1 cellular context compared by ENCODE assay signal in the genomic region with DNA sequence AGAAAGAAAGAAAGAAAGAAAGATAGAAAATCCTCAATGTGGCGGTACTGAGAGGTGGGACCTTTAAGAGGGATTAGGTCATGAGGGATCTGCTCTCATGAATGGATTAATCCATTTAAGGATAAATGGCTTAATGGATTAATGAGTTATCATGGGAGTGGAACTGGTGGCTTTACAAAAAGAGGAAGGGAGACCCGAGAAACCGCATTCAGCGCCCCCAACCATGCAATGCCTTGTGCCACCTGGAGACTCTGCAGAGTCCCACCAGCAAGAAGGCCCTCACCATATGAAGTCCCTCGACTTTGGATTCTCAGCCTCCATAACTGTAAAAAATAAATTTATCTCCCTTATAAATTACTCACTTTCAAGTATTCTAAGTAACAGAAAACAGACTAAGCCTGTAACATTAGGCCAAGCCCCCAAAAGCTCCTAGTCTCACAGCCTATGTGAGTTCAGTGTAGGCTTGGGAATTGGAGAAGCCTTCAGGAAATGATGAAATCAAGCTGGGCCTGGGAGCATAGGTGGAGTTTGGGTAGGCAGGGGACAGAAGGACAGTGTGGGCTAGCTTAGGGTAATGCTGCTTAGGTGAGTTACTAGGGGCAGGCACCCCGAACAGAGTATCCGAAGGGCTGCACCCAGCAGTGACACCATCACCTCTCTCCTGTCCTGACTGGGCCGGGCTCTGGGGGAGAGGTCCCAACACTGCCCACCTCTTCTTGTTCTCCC.
A peak's percentile ranks its signal among the peaks of the same experiment; 100 is the strongest.
TF ChIP-seq lines count a peak whose summit lies in the region.

No MANE protein-coding gene starts in this region.

TF ChIP-seq in K562, 482 proteins besides CTCF, POLR2A, EP300 and RAD21 (continued from another document):
- TF ChIP-seq, protein P1, sequence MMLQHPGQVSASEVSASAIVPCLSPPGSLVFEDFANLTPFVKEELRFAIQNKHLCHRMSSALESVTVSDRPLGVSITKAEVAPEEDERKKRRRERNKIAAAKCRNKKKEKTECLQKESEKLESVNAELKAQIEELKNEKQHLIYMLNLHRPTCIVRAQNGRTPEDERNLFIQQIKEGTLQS (IDR thresholded peaks at IDR 0.05): peak; percentile 32; the same call in 1 of the 2 replicates
- TF ChIP-seq, protein P1 (CRISPR knock-in tag; conservative IDR thresholded peaks at IDR 0.05): no peak
- TF ChIP-seq, protein P2, sequence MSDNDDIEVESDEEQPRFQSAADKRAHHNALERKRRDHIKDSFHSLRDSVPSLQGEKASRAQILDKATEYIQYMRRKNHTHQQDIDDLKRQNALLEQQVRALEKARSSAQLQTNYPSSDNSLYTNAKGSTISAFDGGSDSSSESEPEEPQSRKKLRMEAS (CRISPR knock-in tag; IDR thresholded peaks at IDR 0.05): no peak
- TF ChIP-seq SMAD4 (CRISPR knock-in tag; conservative IDR thresholded peaks at IDR 0.05) (no peak), WHSC1 (IDR thresholded peaks at IDR 0.05; ENCODE audit: low read length) (no peak), CEBPG (CRISPR knock-in tag; IDR thresholded peaks at IDR 0.05) (peak; percentile 33; the same call in 1 of the 2 replicates), CEBPG (tag; conservative IDR thresholded peaks at IDR 0.05 in 1 of 2, IDR thresholded peaks at IDR 0.05 in 1 of 2) (peak in 1 of 2 experiments; percentile 71; a peak in 1 of 4 replicates)
